ENCODE assay signal across 1 cellular context in the genomic region with DNA sequence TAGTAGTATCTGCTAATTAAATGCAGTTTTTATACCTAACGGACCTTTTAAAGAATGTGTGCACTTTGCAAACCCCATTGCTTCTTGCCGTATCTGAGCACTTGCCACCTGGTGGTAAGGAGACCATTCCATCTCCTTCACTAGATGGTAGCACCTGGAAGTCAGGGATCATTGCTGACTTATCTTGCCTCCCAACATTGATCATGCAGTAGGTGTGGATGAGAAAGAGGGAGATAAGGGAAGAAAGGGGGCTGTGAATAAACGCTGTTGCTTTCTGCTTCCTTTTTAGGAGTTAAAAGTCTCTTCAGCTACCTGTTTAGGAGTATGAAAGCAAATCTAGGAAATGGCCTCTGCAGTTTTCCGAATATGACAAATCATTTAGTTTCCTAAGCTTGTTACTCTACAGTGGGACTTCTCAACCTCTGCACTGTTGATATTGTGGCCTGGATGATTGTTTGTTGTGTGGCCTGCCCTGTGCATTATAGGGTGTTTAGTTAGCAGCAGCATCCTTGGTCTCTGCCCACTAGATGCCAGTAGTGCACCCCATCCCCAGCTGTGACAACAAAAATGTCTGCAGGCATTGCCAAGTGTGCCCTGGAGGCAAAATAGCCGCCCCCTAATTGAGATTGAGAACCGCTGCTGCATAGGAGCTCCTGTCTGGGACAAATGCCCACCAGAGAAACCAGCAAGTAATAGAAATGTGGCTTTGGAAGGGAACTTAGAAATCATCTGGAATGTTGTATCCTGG.
TF ChIP-seq lines count a peak whose summit lies in the region.

No MANE protein-coding gene starts in this region.

TF ChIP-seq in WTC11, 78 proteins besides CTCF, POLR2A, EP300 and RAD21 (continued from another document):
- TF ChIP-seq, protein P1, sequence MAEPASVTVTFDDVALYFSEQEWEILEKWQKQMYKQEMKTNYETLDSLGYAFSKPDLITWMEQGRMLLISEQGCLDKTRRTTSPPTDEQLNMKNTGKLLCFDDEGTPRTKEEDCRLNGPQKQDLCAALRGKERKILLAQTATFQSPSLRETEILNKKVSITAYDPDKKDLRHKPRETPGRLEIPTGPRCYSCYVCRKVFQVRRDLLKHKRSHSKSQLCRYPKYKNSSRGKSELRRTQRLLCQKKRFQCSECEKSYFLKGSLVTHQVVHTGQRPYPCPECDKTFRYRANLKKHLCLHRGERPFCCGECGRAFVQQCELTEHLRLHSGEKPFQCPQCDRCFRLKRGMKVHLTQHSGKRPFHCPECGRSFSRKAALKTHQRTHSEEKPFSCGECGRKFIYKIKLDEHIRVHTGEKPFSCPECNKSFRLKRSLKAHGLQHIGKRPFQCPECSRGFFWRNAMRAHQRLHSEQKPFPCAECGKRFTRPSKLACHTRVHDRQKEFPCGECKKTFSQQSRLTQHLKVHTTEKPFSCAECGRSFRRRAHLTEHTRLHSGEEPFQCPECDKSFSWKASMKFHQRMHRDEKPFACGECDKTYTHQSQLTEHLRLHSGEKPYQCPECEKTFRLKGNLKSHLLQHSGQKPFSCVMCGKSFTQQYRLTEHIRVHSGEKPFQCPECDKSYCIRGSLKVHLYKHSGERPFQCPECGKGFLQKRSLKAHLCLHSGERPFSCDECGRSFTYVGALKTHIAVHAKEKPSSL (CRISPR knock-in tag; conservative IDR thresholded peaks at IDR 0.05) = no peak
- TF ChIP-seq NR3C1 (CRISPR knock-in tag; conservative IDR thresholded peaks at IDR 0.05; ENCODE audit: low read depth) = no peak
- TF ChIP-seq MXD4 (CRISPR knock-in tag; IDR thresholded peaks at IDR 0.05; ENCODE audit: borderline replicate concordance) = no peak
